ENCODE assay signal across 11 cellular contexts in the genomic region with DNA sequence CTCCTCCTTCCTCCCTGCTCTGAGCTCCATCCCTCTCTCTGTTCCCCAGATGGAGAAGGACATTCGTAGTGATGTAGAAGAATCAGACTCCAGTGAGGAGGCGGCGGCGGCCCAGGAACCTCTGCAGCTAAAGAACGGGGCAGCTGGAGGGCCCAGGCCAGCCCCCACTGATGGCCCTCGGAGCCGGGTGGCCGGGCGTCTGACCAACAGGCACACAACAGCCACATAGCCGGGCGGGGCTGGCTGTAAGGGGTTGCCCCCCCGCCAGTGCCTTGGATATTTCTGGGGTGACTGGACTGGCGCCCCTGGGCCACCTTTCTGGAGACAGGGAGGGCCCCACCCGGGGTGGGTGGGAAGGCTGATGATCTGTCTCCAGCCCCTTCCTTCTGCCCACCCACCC.
"Had no signal": no experiment of that assay in that cellular context is flagged by ENCODE, and none has a peak within 500 bp of the region (broad histone marks: within the 10 kb centered on the region; RNA-seq: fewer than 3 reads in every experiment).

No MANE protein-coding gene starts in this region.

- H3K4me1 ChIP-seq: gastrocnemius medialis had no signal

- H3K9me3 ChIP-seq: gastrocnemius medialis had no signal

- ATAC-seq: activated CD8-positive, alpha-beta T cell treated with anti-CD3 and anti-CD28 coated beads for 36 hours; activated T-cell treated with anti-CD3 and anti-CD28 coated beads, Interleukin-2, amount 50 U/mL, for 4 hours; gastrocnemius medialis had no signal

- H3K36me3 ChIP-seq: gastrocnemius medialis had no signal

- H3K27ac ChIP-seq: gastrocnemius medialis had no signal

- DNase-seq: activated CD4-positive, alpha-beta T cell treated with anti-CD3 and anti-CD28 coated beads for 4 hours; activated CD8-positive, alpha-beta T cell treated with anti-CD3 and anti-CD28 coated beads for 36 hours; activated T-cell treated with anti-CD3 and anti-CD28 coated beads, Interleukin-2, amount 50 U/mL, for 4 hours; effector CD4-positive, alpha-beta T cell; gastrocnemius medialis; naive B cell; stimulated activated naive CD4-positive, alpha-beta T cell; T-helper 1 cell; T-helper 9 cell; trophoblast cell had no signal

- FAIRE-seq: bronchial epithelial cell had no signal

- H3K4me3 ChIP-seq: gastrocnemius medialis had no signal

- H3K27me3 ChIP-seq: gastrocnemius medialis had no signal
